In the genomic region with DNA sequence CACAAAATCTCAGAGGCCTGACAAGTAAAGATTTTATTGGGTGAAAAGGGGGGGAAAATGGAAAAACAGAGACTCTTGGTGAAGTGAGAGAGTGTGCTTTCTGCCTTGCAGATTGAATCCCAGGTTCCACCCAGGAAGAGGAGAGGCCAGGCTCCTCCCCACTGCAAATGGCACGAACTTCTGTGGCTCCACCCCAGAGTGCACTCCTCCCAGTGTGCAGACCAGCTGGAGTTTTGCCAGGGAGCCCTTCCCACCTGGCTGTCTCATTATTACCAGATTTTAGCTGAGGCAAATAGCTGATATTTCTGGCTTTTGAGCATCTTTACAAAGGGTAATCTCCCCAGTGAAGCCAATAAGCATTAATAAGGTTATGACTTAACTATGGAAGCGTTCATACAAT, we compare ENCODE assay signal across 15 cellular contexts. TPM values are rescaled to one million over a fixed set of nuclear protein-coding genes. Genes with fewer than 3 reads are reported as not detected.
A peak's percentile ranks its signal among the peaks of the same experiment; 100 is the strongest.
DNase-seq lines count a peak whose midpoint lies in the region; ATAC-seq and TF ChIP-seq lines count a peak whose summit lies in the region.
"Had no signal": no experiment of that assay in that cellular context is flagged by ENCODE, and none has a peak within 500 bp of the region (broad histone marks: within the 10 kb centered on the region; RNA-seq: fewer than 3 reads in every experiment).

No MANE protein-coding gene starts in this region.

- H3K9me3 ChIP-seq in mucosa of descending colon (peaks cover 17% of the 10 kb centered on the region), MM.1S (replicated peaks; ENCODE audit: insufficient read depth, low read length) (no peaks in the 10 kb centered on the region)

- peaks cover 44% of the 10 kb centered on the region for H3K9me3 Mint-ChIP-seq in T-helper 1 cell treated with Interleukin-12 subunit alpha and Interleukin-12 subunit beta and Interleukin-4 antibody, amounts not matched to agents 30 μg/mL and 1 μg/mL, for 36 hours
- peaks cover 54% of the 10 kb centered on the region for H3K9me3 Mint-ChIP-seq in activated T-helper 2 cell treated with anti-CD3 and anti-CD28 coated beads, Interferon-gamma antibody, Interleukin-2, Interleukin-4, amounts not matched to agents 10 μg/mL and 5 μg/mL and 100 μg/mL, durations not matched to agents 14 hours and 24 hours and 36 hours

- H3K27me3 Mint-ChIP-seq in T-helper 1 cell treated with Interleukin-12 subunit alpha and Interleukin-12 subunit beta and Interleukin-4 antibody, amounts not matched to agents 30 μg/mL and 1 μg/mL, for 36 hours (ENCODE audit: low read depth): no peaks in the 10 kb centered on the region
- H3K27me3 Mint-ChIP-seq in activated T-helper 2 cell treated with anti-CD3 and anti-CD28 coated beads, Interferon-gamma antibody, Interleukin-2, Interleukin-4, amounts not matched to agents 10 μg/mL and 5 μg/mL and 100 μg/mL, durations not matched to agents 14 hours and 24 hours and 36 hours (ENCODE audit: low read depth): no peaks in the 10 kb centered on the region
- H3K27me3 Mint-ChIP-seq: naive thymus-derived CD4-positive, alpha-beta T cell had no signal

- no peak overlapping the region for H3K4me2 ChIP-seq in MM.1S (ENCODE audit: low read depth, low read length)

- CTCF ChIA-PET in HEK293T (lab: Yijun Ruan, JAX): interaction anchor here (0.7 kb wide), 1 partner anchor 20 kb away, joined by 4 read pairs; no protein-coding TSS in a partner anchor

- H3K4me3 ChIP-seq in mucosa of descending colon (no peak overlapping the region), MM.1S (ENCODE audit: low read length) (no peak overlapping the region)
- H3K4me3 ChIP-seq: Peyer's patch, skin epidermis had no signal

- H3K79me2 ChIP-seq in MM.1S (ENCODE audit: low read length): no peaks in the 10 kb centered on the region

- H3K36me3 ChIP-seq in mucosa of descending colon (ENCODE audit: low read depth): no peaks in the 10 kb centered on the region
- no peaks in the 10 kb centered on the region for H3K36me3 ChIP-seq in MM.1S (replicated peaks; ENCODE audit: insufficient read depth, low read length)
- H3K36me3 ChIP-seq: Peyer's patch had no signal

- no peak overlapping the region for H3K4me3 Mint-ChIP-seq in T-helper 1 cell treated with Interleukin-12 subunit alpha and Interleukin-12 subunit beta and Interleukin-4 antibody, amounts not matched to agents 30 μg/mL and 1 μg/mL, for 36 hours
- no peak overlapping the region for H3K4me3 Mint-ChIP-seq in activated T-helper 2 cell treated with anti-CD3 and anti-CD28 coated beads, Interferon-gamma antibody, Interleukin-2, Interleukin-4, amounts not matched to agents 10 μg/mL and 5 μg/mL and 100 μg/mL, durations not matched to agents 14 hours and 24 hours and 36 hours (ENCODE audit: low read depth)

- DNase-seq in T-helper 1 cell (no peak), NCI-H2029 treated with DMSO at 0.1 percent for 48 hours (lab: John Stamatoyannopoulos, UW) (peak; percentile 35), mucosa of descending colon (peak in 2 of 3 donors; percentile 19 to 28), HEK293T (ENCODE audit: extremely low spot score) (no peak), MM.1S (no peak)
- no peak for DNase-seq in activated T-helper 2 cell treated with anti-CD3 and anti-CD28 coated beads, Interferon-gamma antibody, Interleukin-2, Interleukin-4, amounts not matched to agents 10 μg/mL and 5 μg/mL and 100 μg/mL, durations not matched to agents 14 hours and 24 hours and 36 hours (ENCODE audit: low spot score)
- DNase-seq: cerebellar nuclear complex; naive thymus-derived CD4-positive, alpha-beta T cell; NCI-H146; Peyer's patch; WERI-Rb-1 had no signal

- H3K27ac ChIP-seq in MM.1S (ENCODE audit: low read length): no peak overlapping the region
- H3K27ac ChIP-seq: Peyer's patch, WERI-Rb-1 had no signal

- POLR2A ChIA-PET in HEK293T (lab: Yijun Ruan, JAX): no interaction called here

- no peak overlapping the region for H3K9ac ChIP-seq in MM.1S (ENCODE audit: low read length)

- no peak for ATAC-seq in mucosa of descending colon
- ATAC-seq in GM21619 (IDR thresholded peaks at IDR 0.05; ENCODE audit: unreplicated experiment): no peak

- H3K27ac Mint-ChIP-seq in T-helper 1 cell treated with Interleukin-12 subunit alpha and Interleukin-12 subunit beta and Interleukin-4 antibody, amounts not matched to agents 30 μg/mL and 1 μg/mL, for 36 hours: peak overlapping the region; percentile 62
- peak overlapping the region; percentile 76 for H3K27ac Mint-ChIP-seq in activated T-helper 2 cell treated with anti-CD3 and anti-CD28 coated beads, Interferon-gamma antibody, Interleukin-2, Interleukin-4, amounts not matched to agents 10 μg/mL and 5 μg/mL and 100 μg/mL, durations not matched to agents 14 hours and 24 hours and 36 hours

- H3K4me1 ChIP-seq in mucosa of descending colon (ENCODE audit: low read depth): no peaks in the 10 kb centered on the region
- H3K4me1 ChIP-seq in MM.1S (ENCODE audit: low read length): peaks cover 26% of the 10 kb centered on the region

- no peaks in the 10 kb centered on the region for H3K9me2 ChIP-seq in MM.1S (replicated peaks; ENCODE audit: insufficient read depth, low read length)

- peaks cover 39% of the 10 kb centered on the region for H3K4me1 Mint-ChIP-seq in T-helper 1 cell treated with Interleukin-12 subunit alpha and Interleukin-12 subunit beta and Interleukin-4 antibody, amounts not matched to agents 30 μg/mL and 1 μg/mL, for 36 hours (ENCODE audit: low read depth)
- H3K4me1 Mint-ChIP-seq in activated T-helper 2 cell treated with anti-CD3 and anti-CD28 coated beads, Interferon-gamma antibody, Interleukin-2, Interleukin-4, amounts not matched to agents 10 μg/mL and 5 μg/mL and 100 μg/mL, durations not matched to agents 14 hours and 24 hours and 36 hours (ENCODE audit: low read depth): peaks cover 47% of the 10 kb centered on the region

- intact Hi-C loops in activated T-helper 2 cell treated with anti-CD3 and anti-CD28 coated beads, Interferon-gamma antibody, Interleukin-2, Interleukin-4, amounts not matched to agents 10 μg/mL and 5 μg/mL and 100 μg/mL, durations not matched to agents 14 hours and 24 hours and 36 hours (cut with micrococcal nuclease): no loop called here
- intact Hi-C loops in mucosa of descending colon (cut with DNase I, micrococcal nuclease): no loop called here

- H3K36me3 Mint-ChIP-seq in T-helper 1 cell treated with Interleukin-12 subunit alpha and Interleukin-12 subunit beta and Interleukin-4 antibody, amounts not matched to agents 30 μg/mL and 1 μg/mL, for 36 hours (ENCODE audit: low read depth): peaks cover 61% of the 10 kb centered on the region
- H3K36me3 Mint-ChIP-seq in activated T-helper 2 cell treated with anti-CD3 and anti-CD28 coated beads, Interferon-gamma antibody, Interleukin-2, Interleukin-4, amounts not matched to agents 10 μg/mL and 5 μg/mL and 100 μg/mL, durations not matched to agents 14 hours and 24 hours and 36 hours (ENCODE audit: low read depth): peaks cover 87% of the 10 kb centered on the region

- TF ChIP-seq CTCF in mucosa of descending colon (IDR thresholded peaks at IDR 0.05): no peak
- no peak for TF ChIP-seq CTCF in MM.1S (IDR thresholded peaks at IDR 0.05; ENCODE audit: low read length)

- H3F3A ChIP-seq in MM.1S (ENCODE audit: insufficient read depth, low read length): no peaks in the 10 kb centered on the region

- no peaks in the 10 kb centered on the region for H3K27me3 ChIP-seq in MM.1S (replicated peaks; ENCODE audit: insufficient read depth, low read length)
- H3K27me3 ChIP-seq: Peyer's patch had no signal

- no peak overlapping the region for H2AFZ ChIP-seq in MM.1S (ENCODE audit: low read length)

- no peaks in the 10 kb centered on the region for H4K20me1 ChIP-seq in MM.1S (ENCODE audit: insufficient read depth, low read length)

TF ChIP-seq in HEK293T, 16 proteins besides CTCF, POLR2A, EP300 and RAD21:
- TF ChIP-seq FOXA1 (IDR thresholded peaks at IDR 0.05) (no peak), HDGF (IDR thresholded peaks at IDR 0.05; ENCODE audit: borderline replicate concordance) (no peak), SP1 (IDR thresholded peaks at IDR 0.05) (no peak), FOXM1 (IDR thresholded peaks at IDR 0.05; ENCODE audit: borderline replicate concordance) (no peak), SUZ12 (IDR thresholded peaks at IDR 0.05) (no peak), L3MBTL2 (conservative IDR thresholded peaks at IDR 0.05) (no peak), CTBP1 (IDR thresholded peaks at IDR 0.05; ENCODE audit: borderline replicate concordance) (no peak), ZNF384 (IDR thresholded peaks at IDR 0.05) (no peak), ARNT (IDR thresholded peaks at IDR 0.05) (no peak), ELF4 (IDR thresholded peaks at IDR 0.05) (no peak), TARDBP (IDR thresholded peaks at IDR 0.05) (no peak), BHLHE40 (IDR thresholded peaks at IDR 0.05; ENCODE audit: borderline replicate concordance) (no peak)
- TF ChIP-seq, protein P1, sequence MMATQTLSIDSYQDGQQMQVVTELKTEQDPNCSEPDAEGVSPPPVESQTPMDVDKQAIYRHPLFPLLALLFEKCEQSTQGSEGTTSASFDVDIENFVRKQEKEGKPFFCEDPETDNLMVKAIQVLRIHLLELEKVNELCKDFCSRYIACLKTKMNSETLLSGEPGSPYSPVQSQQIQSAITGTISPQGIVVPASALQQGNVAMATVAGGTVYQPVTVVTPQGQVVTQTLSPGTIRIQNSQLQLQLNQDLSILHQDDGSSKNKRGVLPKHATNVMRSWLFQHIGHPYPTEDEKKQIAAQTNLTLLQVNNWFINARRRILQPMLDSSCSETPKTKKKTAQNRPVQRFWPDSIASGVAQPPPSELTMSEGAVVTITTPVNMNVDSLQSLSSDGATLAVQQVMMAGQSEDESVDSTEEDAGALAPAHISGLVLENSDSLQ (IDR thresholded peaks at IDR 0.05): no peak

RNA-seq across cellular contexts. Expression of a gene that starts 51.9 kb away (rescaled TPM):
- total RNA-seq in activated T-helper 2 cell treated with anti-CD3 and anti-CD28 coated beads, Interferon-gamma antibody, Interleukin-2, Interleukin-4, amounts not matched to agents 10 μg/mL and 5 μg/mL and 100 μg/mL, durations not matched to agents 14 hours and 24 hours and 36 hours: 179 and 186 TPM in 2 replicates
- 1 to 10 TPM in 2 of 3 donors, under 1 TPM in 1; 0.75 to 2.7 (median 1.7) TPM for total RNA-seq in mucosa of descending colon
- total RNA-seq: kidney epithelial cell had no signal

Comparison
In these comparisons a context has a peak if more than half of its experiments do, and no peak if none do; other contexts are left out.
1. DNase-seq: peak in NCI-H2029 treated with DMSO at 0.1 percent for 48 hours (single experiment) and mucosa of descending colon (2 of 3); none in T-helper 1 cell (0 of 5), activated T-helper 2 cell treated with anti-CD3 and anti-CD28 coated beads, Interferon-gamma antibody, Interleukin-2, Interleukin-4, amounts not matched to agents 10 μg/mL and 5 μg/mL and 100 μg/mL, durations not matched to agents 14 hours and 24 hours and 36 hours (single experiment), HEK293T (single experiment) and MM.1S (single experiment).
2. RNA of a gene that starts 51.9 kb away (total RNA-seq): 179 to 186 TPM in activated T-helper 2 cell treated with anti-CD3 and anti-CD28 coated beads, Interferon-gamma antibody, Interleukin-2, Interleukin-4, amounts not matched to agents 10 μg/mL and 5 μg/mL and 100 μg/mL, durations not matched to agents 14 hours and 24 hours and 36 hours; 0.75 to 2.7 TPM in mucosa of descending colon; every median in the first group is over 10 times any median in the second.